20 cellular contexts compared by ENCODE assay signal in genomic region chr10:69856601-69857166, GRCh38. TPM values are rescaled to one million over a fixed set of nuclear protein-coding genes. Genes with fewer than 3 reads are reported as not detected.
"Had no signal": no experiment of that assay in that cellular context is flagged by ENCODE, and none has a peak within 500 bp of the region (broad histone marks: within the 10 kb centered on the region; RNA-seq: fewer than 3 reads in every experiment).

No MANE protein-coding gene starts in this region.

- H3K4me3 ChIP-seq: esophagus squamous epithelium, lower lobe of right lung, pancreas, sigmoid colon, thoracic aorta, upper lobe of right lung had no signal

- ATAC-seq: left cardiac atrium; lower lobe of right lung; natural killer cell; pancreas; stimulated activated naive B cell treated with anti-CD40 and anti-IgM and Interleukin-4, amounts not matched to agents 10 μg/mL and 1 μg/mL and 100 μg/mL, for 72 hours; upper lobe of right lung had no signal

- H3K4me1 ChIP-seq: pancreas had no signal

- FAIRE-seq: endothelial cell of umbilical vein, pancreas had no signal

- DNase-seq: activated CD4-positive, alpha-beta T cell treated with anti-CD3 and anti-CD28 coated beads, Interleukin-2, amount 50 U/mL, for 1 hour; activated CD4-positive, CD25-positive, alpha-beta regulatory T cell treated with anti-CD3 and anti-CD28 coated beads, Interleukin-2, amount 50 U/mL, for 72 hours; activated CD8-positive, alpha-beta memory T cell treated with anti-CD3 and anti-CD28 coated beads, Interleukin-2, amount 50 U/mL, for 48 hours; activated effector memory CD4-positive, alpha-beta T cell treated with Interleukin-2 at 50 U/mL for 16 hours; activated naive CD4-positive, alpha-beta T cell treated with anti-CD3 and anti-CD28 coated beads, Interleukin-2, amount 50 U/mL, for 16 hours; activated T-cell treated with anti-CD3 and anti-CD28 coated beads, Interleukin-2, amount 50 U/mL, for 48 hours; aorta; cortex of kidney; esophagus squamous epithelium; left cardiac atrium; lower lobe of right lung; natural killer cell; sigmoid colon; stimulated activated naive B cell treated with anti-CD40 and anti-IgM and Interleukin-4, amounts not matched to agents 10 μg/mL and 1 μg/mL and 100 μg/mL, for 72 hours; upper lobe of right lung had no signal

- H3K36me3 ChIP-seq: esophagus squamous epithelium, lower lobe of right lung, neutrophil, pancreas, sigmoid colon, thoracic aorta, upper lobe of right lung had no signal

- H3K9me3 ChIP-seq: esophagus squamous epithelium, lower lobe of right lung, neutrophil, pancreas, sigmoid colon, thoracic aorta, upper lobe of right lung had no signal

- H3K27ac Mint-ChIP-seq: stimulated activated naive B cell treated with anti-CD40 and anti-IgM and Interleukin-4, amounts not matched to agents 10 μg/mL and 1 μg/mL and 100 μg/mL, for 72 hours had no signal

- H3K36me3 Mint-ChIP-seq: natural killer cell; stimulated activated naive B cell treated with anti-CD40 and anti-IgM and Interleukin-4, amounts not matched to agents 10 μg/mL and 1 μg/mL and 100 μg/mL, for 72 hours had no signal

- H3K9me3 Mint-ChIP-seq: natural killer cell; stimulated activated naive B cell treated with anti-CD40 and anti-IgM and Interleukin-4, amounts not matched to agents 10 μg/mL and 1 μg/mL and 100 μg/mL, for 72 hours had no signal

- H3K27me3 ChIP-seq: esophagus squamous epithelium, pancreas, sigmoid colon, upper lobe of right lung had no signal

- H3K4me3 Mint-ChIP-seq: natural killer cell; stimulated activated naive B cell treated with anti-CD40 and anti-IgM and Interleukin-4, amounts not matched to agents 10 μg/mL and 1 μg/mL and 100 μg/mL, for 72 hours had no signal

- H3K27ac ChIP-seq: esophagus squamous epithelium, lower lobe of right lung, neutrophil, pancreas, sigmoid colon, thoracic aorta, upper lobe of right lung had no signal

RNA-seq across cellular contexts. Expression of gene COL13A1, which starts 55.0 kb away (rescaled TPM):
- total RNA-seq: T-helper 2 cell treated with Interferon-gamma antibody and Interleukin-4, amounts not matched to agents 100 ng/mL and 5 ng/mL, for 36 hours had no signal
